Comparison of ENCODE assay signal across 11 cellular contexts in genomic region chr9:133989554-133990365, GRCh38. TPM values are rescaled to one million over a fixed set of nuclear protein-coding genes. Genes with fewer than 3 reads are reported as not detected.
DNase-seq lines count a peak whose midpoint lies in the region; ATAC-seq and TF ChIP-seq lines count a peak whose summit lies in the region.
"Had no signal": no experiment of that assay in that cellular context is flagged by ENCODE, and none has a peak within 500 bp of the region (broad histone marks: within the 10 kb centered on the region; RNA-seq: fewer than 3 reads in every experiment).

No MANE protein-coding gene starts in this region.

- H3K9me3 Mint-ChIP-seq in GM23338: no peaks in the 10 kb centered on the region
- no peaks in the 10 kb centered on the region for H3K9me3 Mint-ChIP-seq in activated CD4-positive, alpha-beta T cell treated with anti-CD3 and anti-CD28 coated beads, Interleukin-2, amount 10 ng/mL, durations not matched to agents 7 days and 5 days

- H3K36me3 ChIP-seq in GM23338 (ENCODE audit: insufficient read depth) (no peaks in the 10 kb centered on the region), skeletal muscle satellite cell (ENCODE audit: insufficient read depth, low read length) (no peaks in the 10 kb centered on the region)
- H3K36me3 ChIP-seq: ovary had no signal

- H3K36me3 Mint-ChIP-seq in GM23338 (ENCODE audit: low read depth): no peaks in the 10 kb centered on the region; the same call in 2 of the 3 replicates
- H3K36me3 Mint-ChIP-seq in activated CD4-positive, alpha-beta T cell treated with anti-CD3 and anti-CD28 coated beads, Interleukin-2, amount 10 ng/mL, durations not matched to agents 7 days and 5 days (ENCODE audit: low read depth): no peaks in the 10 kb centered on the region

- DNase-seq in GM23338 (ENCODE audit: low spot score): no peak
- peak; percentile 35 for DNase-seq in islet precursor cell
- DNase-seq in activated CD4-positive, alpha-beta T cell treated with anti-CD3 and anti-CD28 coated beads, Interleukin-2, amount 10 ng/mL, durations not matched to agents 7 days and 5 days: no peak
- no peak for DNase-seq in stimulated activated CD4-positive, alpha-beta T cell treated with anti-CD3 and anti-CD28 coated beads, Interleukin-12 subunit alpha, Interleukin-12 subunit beta, amount 100 ng/mL, for 4 hours
- DNase-seq in NCI-H1105 treated with DMSO at 0.1 percent for 48 hours (lab: John Stamatoyannopoulos, UW): no peak
- DNase-seq in GOT3 (lab: John Stamatoyannopoulos, UW): no peak
- DNase-seq: MV-4-11 had no signal

- CTCF ChIA-PET in activated CD4-positive, alpha-beta T cell treated with anti-CD3 and anti-CD28 coated beads, Interleukin-2, amount 10 ng/mL, durations not matched to agents 7 days and 5 days (lab: Charles Lee): interaction anchor here (0.6 kb wide), 1 partner anchor 84 kb away, joined by 3 read pairs; no protein-coding TSS in a partner anchor

- H3K4me3 Mint-ChIP-seq in GM23338: peak overlapping the region; percentile 40; the same call in 2 of the 3 replicates
- no peak overlapping the region for H3K4me3 Mint-ChIP-seq in activated CD4-positive, alpha-beta T cell treated with anti-CD3 and anti-CD28 coated beads, Interleukin-2, amount 10 ng/mL, durations not matched to agents 7 days and 5 days

- 0 out of 2 replicates have a peak, but pooled peaks cover 4% of the 10 kb centered on the region for H3F3A ChIP-seq in GM23338 (replicated peaks; ENCODE audit: low read depth)

- H3K27ac ChIP-seq in GM23338 (ENCODE audit: low read depth): no peak overlapping the region
- H3K27ac ChIP-seq in VCaP: peak overlapping the region; percentile 97
- H3K27ac ChIP-seq: ovary had no signal

- H3K4me1 ChIP-seq in GM23338 (ENCODE audit: insufficient read depth): peaks cover 17% of the 10 kb centered on the region; the same call in 1 of the 2 replicates
- peaks cover 21% of the 10 kb centered on the region for H3K4me1 ChIP-seq in skeletal muscle satellite cell (ENCODE audit: control insufficient read depth, insufficient read depth, low read length)

- H3K27me3 ChIP-seq in GM23338 (ENCODE audit: insufficient read depth): no peaks in the 10 kb centered on the region
- no peaks in the 10 kb centered on the region for H3K27me3 ChIP-seq in skeletal muscle satellite cell (ENCODE audit: control insufficient read depth, insufficient read depth, low read length)
- H3K27me3 ChIP-seq: ovary had no signal

- H3K27me3 Mint-ChIP-seq in GM23338 (ENCODE audit: insufficient read depth, low read depth, poor library complexity): peaks cover 11% of the 10 kb centered on the region
- H3K27me3 Mint-ChIP-seq in activated CD4-positive, alpha-beta T cell treated with anti-CD3 and anti-CD28 coated beads, Interleukin-2, amount 10 ng/mL, durations not matched to agents 7 days and 5 days: peaks cover 17% of the 10 kb centered on the region

- peak overlapping the region; percentile 99; the same call in 1 of the 2 replicates for H3K4me2 ChIP-seq in GM23338
- peak overlapping the region; percentile 98 for H3K4me2 ChIP-seq in skeletal muscle satellite cell (ENCODE audit: low read length)

- no peaks in the 10 kb centered on the region for H3K9me3 ChIP-seq in skeletal muscle satellite cell (replicated peaks; ENCODE audit: low read length)
- H3K9me3 ChIP-seq: ovary had no signal

- H3K4me3 ChIP-seq in GM23338: peak overlapping the region; percentile 79; the same call in 1 of the 2 replicates
- no peak overlapping the region for H3K4me3 ChIP-seq in skeletal muscle satellite cell (ENCODE audit: low read length)

- POLR2A ChIA-PET in activated CD4-positive, alpha-beta T cell treated with anti-CD3 and anti-CD28 coated beads, Interleukin-2, amount 10 ng/mL, durations not matched to agents 7 days and 5 days (lab: Charles Lee): no interaction called here

- ATAC-seq in GM23338: no peak
- ATAC-seq: Panc1 had no signal

- no peak overlapping the region for H2AFZ ChIP-seq in GM23338

- H3K27ac Mint-ChIP-seq in GM23338: no peak overlapping the region
- no peak overlapping the region for H3K27ac Mint-ChIP-seq in activated CD4-positive, alpha-beta T cell treated with anti-CD3 and anti-CD28 coated beads, Interleukin-2, amount 10 ng/mL, durations not matched to agents 7 days and 5 days

- peaks cover 3% of the 10 kb centered on the region for H4K20me1 ChIP-seq in GM23338 (replicated peaks; ENCODE audit: insufficient read depth)

- no peaks in the 10 kb centered on the region for H3K9me2 ChIP-seq in GM23338 (ENCODE audit: insufficient read depth)

- H3K9ac ChIP-seq in skeletal muscle satellite cell (ENCODE audit: low read depth, low read length): no peak overlapping the region

- TF ChIP-seq CTCF in GM23338 (conservative IDR thresholded peaks at IDR 0.05; ENCODE audit: low read depth in 2 of 2) (no peak), VCaP (conservative IDR thresholded peaks at IDR 0.05) (no peak)

- H3K79me2 ChIP-seq in GM23338 (replicated peaks; ENCODE audit: insufficient read depth): peaks cover 65% of the 10 kb centered on the region

- H3K4me1 Mint-ChIP-seq in GM23338: peaks cover 41% of the 10 kb centered on the region
- H3K4me1 Mint-ChIP-seq in activated CD4-positive, alpha-beta T cell treated with anti-CD3 and anti-CD28 coated beads, Interleukin-2, amount 10 ng/mL, durations not matched to agents 7 days and 5 days: peaks cover 2% of the 10 kb centered on the region

TF ChIP-seq in GM23338, 12 proteins besides CTCF, POLR2A, EP300 and RAD21 (continues in another document):
- no peak for TF ChIP-seq EZH2 (IDR thresholded peaks at IDR 0.05; ENCODE audit: low read depth, unreplicated experiment)
- no peak for TF ChIP-seq ZNF462 (CRISPR knock-in tag; IDR thresholded peaks at IDR 0.05)

RNA-seq across cellular contexts. Expression of gene VAV2, which starts 2.4 kb away (rescaled TPM):
- total RNA-seq in GM23338 (2014; rRNA removed; shearing (Covaris generic)): 24.3 and 28.9 TPM in 2 replicates
- polyA plus RNA-seq in GM23338 (2016; fragmentation: Nextera tagmentation; extraction: Ambion mirVana): 7.2 and 8.1 TPM in 2 replicates
- total RNA-seq in skeletal muscle satellite cell (2012; rRNA removed): 10.9 and 12.9 TPM in 2 replicates
- 1 to 10 TPM; 6.2 TPM for total RNA-seq in activated CD4-positive, alpha-beta T cell treated with anti-CD3 and anti-CD28 coated beads, Interleukin-2, amount 10 ng/mL, durations not matched to agents 7 days and 5 days

RNA-seq across cellular contexts. Expression of gene BRD3OS, which starts 35.5 kb away (rescaled TPM):
- 12.8 and 16.0 TPM in 2 replicates for total RNA-seq in GM23338 (2014; rRNA removed; shearing (Covaris generic))
- polyA plus RNA-seq in GM23338 (2016; fragmentation: Nextera tagmentation; extraction: Ambion mirVana): 9.2 and 10.9 TPM in 2 replicates
- total RNA-seq in skeletal muscle satellite cell (2012; rRNA removed): 17.3 and 19.5 TPM in 2 replicates
- total RNA-seq in activated CD4-positive, alpha-beta T cell treated with anti-CD3 and anti-CD28 coated beads, Interleukin-2, amount 10 ng/mL, durations not matched to agents 7 days and 5 days: 10 to 100 TPM; 11.1 to 12.9 TPM
